In genomic region chr13:21048901-21049655, GRCh38 we compare ENCODE assay signal across 16 cellular contexts.
"Had no signal": no experiment of that assay in that cellular context is flagged by ENCODE, and none has a peak within 500 bp of the region (broad histone marks: within the 10 kb centered on the region; RNA-seq: fewer than 3 reads in every experiment).

No MANE protein-coding gene starts in this region.

- H3K27me3 ChIP-seq: body of pancreas, dorsolateral prefrontal cortex, esophagus muscularis mucosa, heart right ventricle, right atrium auricular region, suprapubic skin had no signal

- H3K9me3 Mint-ChIP-seq: activated naive CD4-positive, alpha-beta T cell treated with anti-CD3 and anti-CD28 coated beads, Interleukin-2, amount 50 U/mL, for 72 hours; activated T-cell treated with anti-CD3 and anti-CD28 coated beads, Interleukin-2, amount 50 U/mL, for 4 hours; central memory CD8-positive, alpha-beta T cell had no signal

- H3K36me3 Mint-ChIP-seq: activated naive CD4-positive, alpha-beta T cell treated with anti-CD3 and anti-CD28 coated beads, Interleukin-2, amount 50 U/mL, for 72 hours had no signal

- H3K27me3 Mint-ChIP-seq: central memory CD8-positive, alpha-beta T cell had no signal

- H3K27ac Mint-ChIP-seq: activated naive CD4-positive, alpha-beta T cell treated with anti-CD3 and anti-CD28 coated beads, Interleukin-2, amount 50 U/mL, for 72 hours had no signal

- ATAC-seq: activated naive CD4-positive, alpha-beta T cell treated with anti-CD3 and anti-CD28 coated beads, Interleukin-2, amount 50 U/mL, for 72 hours; activated T-cell treated with anti-CD3 and anti-CD28 coated beads, Interleukin-2, amount 50 U/mL, for 4 hours; body of pancreas had no signal

- DNase-seq: activated CD4-positive, alpha-beta T cell treated with anti-CD3 and anti-CD28 coated beads, Interleukin-2, amount 50 U/mL, for 4 hours; activated CD4-positive, CD25-positive, alpha-beta regulatory T cell treated with anti-CD3 and anti-CD28 coated beads, Interleukin-2, amount 50 U/mL, for 72 hours; activated effector memory CD4-positive, alpha-beta T cell treated with anti-CD3 and anti-CD28 coated beads, Interleukin-2, amount 50 U/mL, for 16 hours; activated T-cell treated with anti-CD3 and anti-CD28 coated beads, Interleukin-2, amount 50 U/mL, for 4 hours; amniotic stem cell; body of pancreas; dorsolateral prefrontal cortex; heart right ventricle; stimulated activated CD4-positive, alpha-beta T cell treated with anti-CD3 and anti-CD28 coated beads, Interleukin-2, amount 100 ng/mL, for 24 hours; stimulated activated naive CD4-positive, alpha-beta T cell had no signal

- H3K27ac ChIP-seq: body of pancreas, dorsolateral prefrontal cortex, right atrium auricular region, suprapubic skin had no signal

- H3K9me3 ChIP-seq: body of pancreas, esophagus muscularis mucosa, heart right ventricle, right atrium auricular region, suprapubic skin had no signal

- H3K4me3 ChIP-seq: body of pancreas, dorsolateral prefrontal cortex, esophagus muscularis mucosa, heart right ventricle, right atrium auricular region, suprapubic skin had no signal

- FAIRE-seq: endometrium had no signal

- H3K4me3 Mint-ChIP-seq: activated T-cell treated with anti-CD3 and anti-CD28 coated beads, Interleukin-2, amount 50 U/mL, for 4 hours; central memory CD8-positive, alpha-beta T cell had no signal
